ENCODE assay signal across 8 cellular contexts in the genomic region with DNA sequence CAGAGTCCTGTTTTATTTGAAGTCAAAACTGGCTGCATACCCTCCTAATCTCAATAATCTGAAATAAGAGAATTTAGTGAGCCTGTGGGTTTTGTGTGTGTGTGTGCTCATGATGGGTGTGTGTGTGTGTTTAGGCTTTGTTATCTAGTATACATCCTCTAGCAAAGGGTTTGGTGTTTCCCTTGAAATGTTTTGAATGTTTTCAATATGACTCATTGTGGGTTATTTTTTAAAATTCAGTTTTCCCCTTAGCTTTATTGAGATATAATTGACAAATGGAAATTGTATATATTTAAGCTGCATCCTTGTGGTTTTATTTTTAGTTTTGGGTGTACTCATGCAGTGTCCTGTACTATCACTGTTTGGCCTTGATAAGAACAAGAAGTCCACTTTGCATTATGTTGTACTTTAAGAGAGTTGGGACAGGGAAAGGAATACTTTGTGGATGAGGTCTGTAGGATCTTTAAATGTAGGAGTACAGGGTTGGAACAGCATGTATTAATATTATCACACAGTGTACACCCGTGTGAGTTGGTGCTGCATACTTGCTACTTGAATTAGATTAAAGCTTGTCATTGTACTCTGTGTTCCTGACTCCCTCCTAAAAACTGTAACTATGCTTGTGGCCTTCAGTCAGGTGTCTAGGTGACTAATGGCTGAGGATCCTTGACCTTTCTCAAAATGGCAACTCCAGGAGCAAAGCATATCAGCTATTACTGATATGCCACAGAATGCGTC. TPM values are rescaled to one million over a fixed set of nuclear protein-coding genes. Genes with fewer than 3 reads are reported as not detected.
DNase-seq lines count a peak whose midpoint lies in the region; ATAC-seq and TF ChIP-seq lines count a peak whose summit lies in the region.

No MANE protein-coding gene starts in this region.

- CTCF ChIA-PET in T-cell (lab: Charles Lee), result interaction anchor here (0.5 to 0.6 kb wide), 2 partner anchors 170 to 223 kb away, joined by 3 to 4 read pairs; no protein-coding TSS in a partner anchor

- H3K36me3 Mint-ChIP-seq in T-cell, result no peaks in the 10 kb centered on the region

- peak; percentile 17 to 30 for DNase-seq in stimulated activated CD4-positive, alpha-beta T cell treated with anti-CD3 and anti-CD28 coated beads, Interleukin-2, amount 100 ng/mL, for 24 hours
- DNase-seq in stimulated activated CD4-positive, alpha-beta T cell treated with anti-CD3 and anti-CD28 coated beads, Interleukin-2, amount 100 ng/mL, for 48 hours, result no peak
- no peak for DNase-seq in T-cell
- DNase-seq in thoracic aorta (ENCODE audit: low spot score), result no peak
- DNase-seq in NCI-H748 (lab: John Stamatoyannopoulos, UW; ENCODE audit: unreplicated experiment), result no peak
- DNase-seq in D341Med (ENCODE audit: low spot score), result no peak

- no peaks in the 10 kb centered on the region for H3K27me3 Mint-ChIP-seq in T-cell

- H3K4me3 Mint-ChIP-seq in T-cell, result peak overlapping the region in 1 of 3 donors; percentile 3

- H3K9me3 Mint-ChIP-seq in T-cell, result no peaks in the 10 kb centered on the region

- no peak for TF ChIP-seq POLR2A in gastroesophageal sphincter (IDR thresholded peaks at IDR 0.05)

- H3K4me1 ChIP-seq in gastroesophageal sphincter (peaks cover 14 to 88% (median 27%) of the 10 kb centered on the region in 3 donors), thoracic aorta (ENCODE audit: control insufficient read depth in 1 of 2, low read depth in 2 of 2) (peaks cover 36 to 63% of the 10 kb centered on the region in 2 donors)

- H3K27me3 ChIP-seq in gastroesophageal sphincter, result no peaks in the 10 kb centered on the region
- H3K27me3 ChIP-seq in thoracic aorta (replicated peaks; ENCODE audit: insufficient read depth), result no peaks in the 10 kb centered on the region

- whole genome bisulfite sequencing in gastroesophageal sphincter (ENCODE audit: low coverage in 1 of 2), 2 donors, result 0 to 29% methylated on average over 1 to 2 of the region's 2 CpGs

- peak; percentile 49 to 79 (median 74) for ATAC-seq in T-cell (replicated peaks in 1 of 4)
- ATAC-seq in gastroesophageal sphincter, result peak; percentile 49
- no peak for ATAC-seq in thoracic aorta (ENCODE audit: insufficient number of reproducible peaks, low FRiP score, low read depth)
- no peak for ATAC-seq in HG03095 (IDR thresholded peaks at IDR 0.05; ENCODE audit: unreplicated experiment)

- H3K27ac ChIP-seq in gastroesophageal sphincter (peak overlapping the region in 3 of 4 donors; percentile 47 to 58 (median 56)), thoracic aorta (peak overlapping the region; percentile 60 to 61)

- H3K36me3 ChIP-seq in gastroesophageal sphincter, result no peaks in the 10 kb centered on the region
- no peaks in the 10 kb centered on the region for H3K36me3 ChIP-seq in thoracic aorta

- no peaks in the 10 kb centered on the region for H3K9me3 ChIP-seq in gastroesophageal sphincter
- H3K9me3 ChIP-seq in thoracic aorta, result no peaks in the 10 kb centered on the region

- TF ChIP-seq CTCF in gastroesophageal sphincter (IDR thresholded peaks at IDR 0.05), result no peak
- no peak for TF ChIP-seq CTCF in thoracic aorta (IDR thresholded peaks at IDR 0.05)

- H3K4me3 ChIP-seq in gastroesophageal sphincter, result no peak overlapping the region
- no peak overlapping the region for H3K4me3 ChIP-seq in thoracic aorta

- TF ChIP-seq EP300 in gastroesophageal sphincter (IDR thresholded peaks at IDR 0.05), result no peak

- peak overlapping the region; percentile 28 to 70 for H3K27ac Mint-ChIP-seq in T-cell

- peaks cover 28 to 42% (median 33%) of the 10 kb centered on the region in 3 donors for H3K4me1 Mint-ChIP-seq in T-cell

- POLR2A ChIA-PET in T-cell (lab: Charles Lee), result no interaction called here

RNA-seq across cellular contexts. Expression of a gene that starts 58.3 kb away (rescaled TPM):
- total RNA-seq in T-cell, result 10 to 100 TPM; 22.6 to 48.7 (median 27.0) TPM
- 100 to 1,000 TPM; 433 to 615 (median 440) TPM for total RNA-seq in gastroesophageal sphincter
- 100 to 1,000 TPM; 346 to 348 TPM for total RNA-seq in thoracic aorta

Comparison
In these comparisons a context has a peak if more than half of its experiments do, and no peak if none do; other contexts are left out.
1. DNase-seq: peak in stimulated activated CD4-positive, alpha-beta T cell treated with anti-CD3 and anti-CD28 coated beads, Interleukin-2, amount 100 ng/mL, for 24 hours (2 of 2); none in stimulated activated CD4-positive, alpha-beta T cell treated with anti-CD3 and anti-CD28 coated beads, Interleukin-2, amount 100 ng/mL, for 48 hours (0 of 2), T-cell (0 of 34), thoracic aorta (single experiment), NCI-H748 (single experiment) and D341Med (single experiment).
2. ATAC-seq: peak in T-cell (4 of 4) and gastroesophageal sphincter (single experiment); none in thoracic aorta (single experiment) and HG03095 (single experiment).
3. RNA of a gene that starts 58.3 kb away (total RNA-seq): 433 to 615 TPM in gastroesophageal sphincter and 346 to 348 TPM in thoracic aorta; 22.6 to 48.7 TPM in T-cell; every median in the first group is over 4 times any median in the second.